18 cellular contexts compared by ENCODE assay signal in the genomic region with DNA sequence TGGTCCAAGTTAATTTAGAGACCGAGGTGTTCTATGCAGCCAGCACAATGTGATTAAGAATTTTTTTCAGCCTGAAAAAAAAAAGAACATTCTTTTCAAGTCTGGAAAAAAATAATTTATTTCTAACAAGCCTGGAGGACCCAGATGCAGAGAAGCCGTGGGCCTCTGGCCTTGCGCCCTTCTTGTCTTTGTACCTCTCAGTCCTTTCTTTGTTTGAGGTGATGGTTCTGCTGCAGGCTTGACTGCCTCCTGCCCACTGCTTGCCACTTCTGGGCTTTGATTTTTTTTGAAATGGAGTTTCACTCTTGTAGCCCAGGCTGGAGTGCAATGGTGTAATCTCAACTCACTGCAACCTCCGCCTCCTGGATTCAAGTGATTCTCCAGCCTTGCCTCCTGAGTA. TPM values are rescaled to one million over a fixed set of nuclear protein-coding genes. Genes with fewer than 3 reads are reported as not detected.
DNase-seq lines count a peak whose midpoint lies in the region; ATAC-seq and TF ChIP-seq lines count a peak whose summit lies in the region.
"Had no signal": no experiment of that assay in that cellular context is flagged by ENCODE, and none has a peak within 500 bp of the region (broad histone marks: within the 10 kb centered on the region; RNA-seq: fewer than 3 reads in every experiment).

No MANE protein-coding gene starts in this region.

- dilution Hi-C loops in IMR-90 (cut with HindIII; ENCODE audit: low sequenced_read_pairs, unreplicated experiment): no loop called here

- H4K5ac ChIP-seq in IMR-90 (ENCODE audit: low read depth, low read length): peak overlapping the region; percentile 83; the same call in 1 of the 2 replicates

- H3K9me1 ChIP-seq in IMR-90 (ENCODE audit: insufficient read depth, low read length): peaks cover 6% of the 10 kb centered on the region

- WGBS in IMR-90 (ENCODE audit: extremely low coverage in 2 of 2, insufficient read length in 1 of 2), 2 experiments: 100% methylated on average over 1 of the region's 4 CpGs; no CpG with 5 or more reads in 1 of the 2 experiments

- peak overlapping the region; percentile 80; the same call in 1 of the 2 replicates for H2BK20ac ChIP-seq in IMR-90 (ENCODE audit: low read depth, low read length)

- TF ChIP-seq CTCF in AG04450 (IDR thresholded peaks at IDR 0.05; ENCODE audit: low read depth, low read length) (no peak), IMR-90 (conservative IDR thresholded peaks at IDR 0.05; ENCODE audit: low read depth, low read length) (no peak), brain microvascular endothelial cell (IDR thresholded peaks at IDR 0.05; ENCODE audit: low read depth, low read length, missing control alignments) (no peak), neural crest cell (conservative IDR thresholded peaks at IDR 0.05) (no peak)

- peaks cover 23% of the 10 kb centered on the region for H3K4me1 Mint-ChIP-seq in neural crest cell
- peaks cover 5 to 13% (median 10%) of the 10 kb centered on the region in 3 donors for H3K4me1 Mint-ChIP-seq in T-cell

- H3K36me3 ChIP-seq in IMR-90 (ENCODE audit: control insufficient read depth, insufficient read depth, low read length) (no peaks in the 10 kb centered on the region), brain microvascular endothelial cell (replicated peaks) (no peaks in the 10 kb centered on the region)

- peak overlapping the region; percentile 90 for H4K91ac ChIP-seq in IMR-90 (ENCODE audit: insufficient read depth, low read depth, low read length)

- intact Hi-C loops in IMR-90 (cut with micrococcal nuclease): no loop called here

- no peak overlapping the region for H3K56ac ChIP-seq in IMR-90 (ENCODE audit: extremely low read depth, insufficient read depth, low read length)

- H4K8ac ChIP-seq in IMR-90 (ENCODE audit: low read depth in 2 of 2, low read length in 2 of 2): peak overlapping the region; percentile 86 to 90; a peak in 3 of 4 replicates

- ATAC-seq in IMR-90 (ENCODE audit: low read depth) (no peak), T-cell (replicated peaks in 1 of 4) (no peak), GM19463 (IDR thresholded peaks at IDR 0.05; ENCODE audit: unreplicated experiment) (no peak), GM18873 (IDR thresholded peaks at IDR 0.05; ENCODE audit: low FRiP score, unreplicated experiment) (no peak)
- ATAC-seq: Right ventricle myocardium inferior had no signal

- peak overlapping the region; percentile 97 for H2BK5ac ChIP-seq in IMR-90 (ENCODE audit: low read depth, low read length, poor library complexity, severe bottlenecking)

- peak overlapping the region; percentile 96 for H2BK120ac ChIP-seq in IMR-90 (ENCODE audit: low read depth, low read length)

- peak overlapping the region; percentile 19 for H3K27ac Mint-ChIP-seq in neural crest cell (ENCODE audit: unreplicated experiment)
- H3K27ac Mint-ChIP-seq in T-cell: no peak overlapping the region

- no peak for DNase-seq in AG04450 (ENCODE audit: low read depth, low spot score)
- DNase-seq in IMR-90: no peak
- DNase-seq in brain microvascular endothelial cell: no peak
- DNase-seq in neural crest cell (ENCODE audit: low read depth, low spot score): no peak
- no peak for DNase-seq in T-cell
- no peak for DNase-seq in anterior cingulate cortex (lab: John Stamatoyannopoulos, UW)
- DNase-seq: DMS 273 treated with DMSO at 0.1 percent for 48 hours, GF-D8, H9, KG1, NCI-H1436, NCI-H2029, NCI-H2171, NCI-H748 treated with DMSO at 0.1 percent for 48 hours had no signal

- no peak overlapping the region for H3K4me2 ChIP-seq in IMR-90 (ENCODE audit: low read depth, low read length)

- peaks cover 11% of the 10 kb centered on the region for H3K4me1 ChIP-seq in IMR-90 (ENCODE audit: control insufficient read depth, insufficient read depth, low read length)

- no peak overlapping the region for H2AK9ac ChIP-seq in IMR-90 (replicated peaks; ENCODE audit: low read depth, low read length, poor library complexity)

- peak overlapping the region; percentile 85 for H3K4ac ChIP-seq in IMR-90 (ENCODE audit: low read depth, low read length)

- no peaks in the 10 kb centered on the region for H3K27me3 Mint-ChIP-seq in neural crest cell (ENCODE audit: low read depth)
- no peaks in the 10 kb centered on the region for H3K27me3 Mint-ChIP-seq in T-cell

- H3K9me3 ChIP-seq in AG04450 (ENCODE audit: control insufficient read depth, insufficient read depth, low read length) (no peaks in the 10 kb centered on the region), IMR-90 (ENCODE audit: control insufficient read depth, insufficient read depth, low read length) (no peaks in the 10 kb centered on the region)

- no peak for TF ChIP-seq POLR2A in IMR-90 (IDR thresholded peaks at IDR 0.05; ENCODE audit: low read depth, low read length)

- no peaks in the 10 kb centered on the region for H4K20me1 ChIP-seq in IMR-90 (ENCODE audit: insufficient read depth, low read length)

- H2BK15ac ChIP-seq in IMR-90 (ENCODE audit: low read depth, low read length): peak overlapping the region; percentile 94; the same call in 2 of the 3 replicates

- in situ Hi-C loops in IMR-90 (cut with MboI; ENCODE audit: low sequenced_read_pairs): no loop called here
- in situ Hi-C loops in brain microvascular endothelial cell (cut with HindIII; ENCODE audit: low pct_ligation_motif_present, low sequenced_read_pairs): no loop called here

- no peak for TF ChIP-seq RAD21 in IMR-90 (IDR thresholded peaks at IDR 0.05; ENCODE audit: low read length)

- H3K4me3 ChIP-seq in AG04450 (ENCODE audit: low read depth, low read length): no peak overlapping the region
- H3K4me3 ChIP-seq in IMR-90 (ENCODE audit: insufficient read depth, low read depth, low read length): no peak overlapping the region
- H3K4me3 ChIP-seq in brain microvascular endothelial cell (ENCODE audit: low read depth, low read length): no peak overlapping the region

- peak overlapping the region; percentile 77; the same call in 1 of the 2 replicates for H3K23ac ChIP-seq in IMR-90 (ENCODE audit: low read depth, low read length)

- peak overlapping the region; percentile 66; the same call in 1 of the 2 replicates for H3K14ac ChIP-seq in IMR-90 (replicated peaks; ENCODE audit: low read depth, low read length)

- no peak overlapping the region for H3K18ac ChIP-seq in IMR-90 (ENCODE audit: low read depth, low read length)

- no TSS peak for BruUV-seq in IMR-90 (replicated peaks; lab: Mats Ljungman, UMichigan)

- peak overlapping the region; percentile 92 for H3K27ac ChIP-seq in AG04450 (ENCODE audit: low read depth, low read length)
- peak overlapping the region; percentile 95; the same call in 1 of the 2 replicates for H3K27ac ChIP-seq in IMR-90 (ENCODE audit: insufficient read depth, low read length)
- peak overlapping the region; percentile 82 for H3K27ac ChIP-seq in brain microvascular endothelial cell

- POLR2A ChIA-PET in AG04450 (lab: Yijun Ruan, JAX) (interaction anchor here (1.6 kb wide), 2 partner anchors 26 to 79 kb away, joined by 10 to 20 read pairs; no protein-coding TSS in a partner anchor), IMR-90 (lab: Charles Lee; ENCODE audit: unreplicated experiment) (no interaction called here), T-cell (lab: Charles Lee) (no interaction called here)

- CTCF ChIA-PET in AG04450 (lab: Charles Lee) (interaction anchor here (1.1 to 1.8 kb wide), 3 partner anchors 38 to 136 kb away, joined by 3 to 4 read pairs (median 4); no protein-coding TSS in a partner anchor), IMR-90 (lab: Yijun Ruan, JAX) (no interaction called here), T-cell (lab: Charles Lee) (interaction anchor here in 1 of 2 donors (0.7 kb wide), 1 partner anchor 52 kb away, joined by 3 read pairs; no protein-coding TSS in a partner anchor)

- H2AK5ac ChIP-seq in IMR-90 (ENCODE audit: low read depth, low read length): peak overlapping the region; percentile 87

- H3K27me3 ChIP-seq in AG04450 (ENCODE audit: control insufficient read depth, insufficient read depth, low read length) (no peaks in the 10 kb centered on the region), IMR-90 (ENCODE audit: control insufficient read depth, insufficient read depth, low read length) (no peaks in the 10 kb centered on the region), brain microvascular endothelial cell (replicated peaks) (no peaks in the 10 kb centered on the region)

- H3K36me3 Mint-ChIP-seq in neural crest cell (ENCODE audit: low read depth) (no peaks in the 10 kb centered on the region), T-cell (no peaks in the 10 kb centered on the region)
- H3K36me3 Mint-ChIP-seq: CD14-positive monocyte had no signal

- H3K9ac ChIP-seq in IMR-90 (ENCODE audit: low read depth, low read length): no peak overlapping the region

- no peak overlapping the region for H3K4me3 Mint-ChIP-seq in neural crest cell
- no peak overlapping the region for H3K4me3 Mint-ChIP-seq in T-cell
- H3K4me3 Mint-ChIP-seq: H9 had no signal

- no peak overlapping the region for H2AFZ ChIP-seq in IMR-90 (replicated peaks; ENCODE audit: low read length, poor library complexity)

- H3K9me3 Mint-ChIP-seq in neural crest cell: no peaks in the 10 kb centered on the region
- H3K9me3 Mint-ChIP-seq in T-cell: no peaks in the 10 kb centered on the region
- H3K9me3 Mint-ChIP-seq: H9 had no signal

- H3K79me1 ChIP-seq in IMR-90 (ENCODE audit: low read depth in 1 of 2, low read length in 2 of 2): no peaks in the 10 kb centered on the region

TF ChIP-seq in IMR-90, 13 proteins besides CTCF, POLR2A, EP300 and RAD21:
- TF ChIP-seq MAFK (IDR thresholded peaks at IDR 0.05; ENCODE audit: low read depth, low read length): no peak

RNA-seq across cellular contexts. Expression of a gene that starts 7.2 kb away (rescaled TPM):
- polyA plus RNA-seq in AG04450 (2011; rRNA removed) (5.2 and 6.2 TPM in 2 replicates), IMR-90 (2012; rRNA removed) (5.3 and 5.6 TPM in 2 replicates)
- 12.0 and 13.4 TPM in 2 replicates for polyA minus RNA-seq in AG04450 (2011; rRNA and poly(A)+ RNA removed)
- total RNA-seq in IMR-90 (2012; rRNA removed) (13.6 and 14.9 TPM in 2 replicates), neural crest cell (24.3 and 25.5 TPM in 2 replicates), T-cell (10 to 100 TPM; 44.8 to 71.0 (median 57.9) TPM)
- 2.2 and 2.4 TPM in 2 replicates for polyA plus RNA-seq in IMR-90 (2012; cell fraction: cytosol; rRNA removed)
- 3.4 and 6.7 TPM in 2 replicates for polyA plus RNA-seq in IMR-90 (2012; cell fraction: nucleus; rRNA removed; ENCODE audit: low replicate concordance)
